Comparison of ENCODE assay signal across 15 cellular contexts in the genomic region with DNA sequence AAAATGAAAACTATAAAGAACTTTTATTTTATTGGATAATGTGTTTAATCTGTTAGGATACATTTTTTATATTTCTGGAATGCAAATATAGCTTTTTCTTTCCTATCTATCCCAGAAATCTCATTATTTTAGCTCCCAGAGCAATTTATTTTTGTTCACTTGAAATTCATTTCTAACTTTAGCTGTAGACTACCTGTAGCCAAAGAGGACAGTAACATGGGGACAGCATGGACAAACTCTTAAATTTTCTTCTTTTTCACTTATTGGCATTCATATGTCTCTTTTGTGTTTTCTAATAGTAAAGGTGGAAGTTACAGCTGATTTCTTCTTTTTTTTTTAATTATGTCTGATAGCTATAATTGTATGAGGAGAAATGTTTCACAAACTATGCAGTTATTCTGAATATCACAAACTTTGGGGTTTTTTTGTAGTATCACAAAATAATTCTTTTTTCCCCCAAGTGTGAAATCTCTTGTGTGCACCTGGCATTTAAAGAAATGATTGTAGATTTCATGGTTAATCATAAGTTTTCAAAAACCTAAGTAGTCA. TPM values are rescaled to one million over a fixed set of nuclear protein-coding genes. Genes with fewer than 3 reads are reported as not detected.
DNase-seq lines count a peak whose midpoint lies in the region; ATAC-seq, FAIRE-seq and TF ChIP-seq lines count a peak whose summit lies in the region.
"Had no signal": no experiment of that assay in that cellular context is flagged by ENCODE, and none has a peak within 500 bp of the region (broad histone marks: within the 10 kb centered on the region; RNA-seq: fewer than 3 reads in every experiment).

No MANE protein-coding gene starts in this region.

- intact Hi-C loops in HCT116 (cut with micrococcal nuclease), result no loop called here

- H2AFZ ChIP-seq in HCT116 (ENCODE audit: low read depth, low read length, poor library complexity, severe bottlenecking) (no peak overlapping the region), mesenchymal stem cell (ENCODE audit: low read depth, low read length) (no peak overlapping the region), neural progenitor cell (replicated peaks) (no peak overlapping the region)

- H2BK15ac ChIP-seq in mesenchymal stem cell (ENCODE audit: low read depth, poor library complexity, severe bottlenecking), result no peak overlapping the region

- peak overlapping the region in 1 of 2 experiments; percentile 2; a peak in 1 of 4 replicates for H3K4me3 ChIP-seq in HCT116 (replicated peaks in 1 of 2; ENCODE audit: low read depth in 1 of 2, low read length in 2 of 2)
- H3K4me3 ChIP-seq in mesenchymal stem cell (ENCODE audit: insufficient read depth in 1 of 2, low read depth in 1 of 2, low read length in 2 of 2), result no peak overlapping the region
- H3K4me3 ChIP-seq in neural progenitor cell, result no peak overlapping the region
- H3K4me3 ChIP-seq: BLaER1 treated with 17β-estradiol and CSF1 and Interleukin-3, amounts not matched to agents 10 nM and 100 nM; mucosa of descending colon had no signal

- no peak overlapping the region for H3K4ac ChIP-seq in mesenchymal stem cell (ENCODE audit: low read depth in 1 of 2, low read length in 2 of 2)

- H2AK5ac ChIP-seq in mesenchymal stem cell (ENCODE audit: low read length, severe bottlenecking), result no peak overlapping the region

- peaks cover 4% of the 10 kb centered on the region for H3K9me3 Mint-ChIP-seq in activated naive CD8-positive, alpha-beta T cell treated with anti-CD3 and anti-CD28 coated beads for 36 hours
- peaks cover 7% of the 10 kb centered on the region for H3K9me3 Mint-ChIP-seq in neural progenitor cell

- no peak overlapping the region for H3K23ac ChIP-seq in mesenchymal stem cell (ENCODE audit: low read length in 2 of 2)

- H3K36me3 Mint-ChIP-seq in activated naive CD8-positive, alpha-beta T cell treated with anti-CD3 and anti-CD28 coated beads for 36 hours, result peaks cover 58% of the 10 kb centered on the region
- peaks cover 20% of the 10 kb centered on the region for H3K36me3 Mint-ChIP-seq in neural progenitor cell

- CTCF ChIA-PET in HCT116 (lab: Charles Lee), result interaction anchor here (3.5 kb wide), 1 partner anchor 10 kb away, joined by 14 read pairs; no protein-coding TSS in a partner anchor

- FAIRE-seq in A204.1 (lab: Jason Lieb, UNC), result peak; percentile 93
- FAIRE-seq: H1 had no signal

- H3K79me1 ChIP-seq in mesenchymal stem cell (replicated peaks; ENCODE audit: low read length, poor library complexity, severe bottlenecking), result peaks cover 3% of the 10 kb centered on the region

- RAD21 ChIA-PET in HCT116 (lab: Charles Lee; ENCODE audit: low non-redundant PET in 1 of 2, low total read pairs in 2 of 2, uncharacterized antibody in 2 of 2, unreplicated experiment in 2 of 2), result interaction anchor here in 1 of 2 experiments (0.6 kb wide), 2 partner anchors 75 to 82 kb away, joined by 3 to 5 read pairs; no protein-coding TSS in a partner anchor

- H3K27me3 ChIP-seq in HCT116 (ENCODE audit: insufficient read depth, low read length) (no peaks in the 10 kb centered on the region), mesenchymal stem cell (ENCODE audit: control insufficient read depth in 1 of 2, insufficient read depth in 1 of 2, low read length in 2 of 2) (no peaks in the 10 kb centered on the region), neural progenitor cell (no peaks in the 10 kb centered on the region)
- H3K27me3 ChIP-seq: BLaER1 treated with 17β-estradiol and CSF1 and Interleukin-3, amounts not matched to agents 10 nM and 100 nM had no signal

- POLR2A ChIA-PET in HCT116 (lab: Charles Lee), result interaction anchor here (0.7 to 9.8 kb wide), 6 partner anchors 10 to 78 kb away, joined by 3 to 132 read pairs (median 4); no protein-coding TSS in a partner anchor

- H4K20me1 ChIP-seq in HCT116 (ENCODE audit: insufficient read depth), result no peaks in the 10 kb centered on the region
- no peaks in the 10 kb centered on the region for H4K20me1 ChIP-seq in neural progenitor cell (ENCODE audit: low read depth)
- H4K20me1 ChIP-seq: BLaER1 treated with 17β-estradiol and CSF1 and Interleukin-3, amounts not matched to agents 10 nM and 100 nM had no signal

- no peak overlapping the region for H2BK120ac ChIP-seq in mesenchymal stem cell (ENCODE audit: low read depth, low read length)

- H3K36me3 ChIP-seq in HCT116 (ENCODE audit: control insufficient read depth in 1 of 2, insufficient read depth in 2 of 2, low read length in 2 of 2) (peaks cover 0 to 37% of the 10 kb centered on the region in 2 experiments; a peak in 2 of 4 replicates), mesenchymal stem cell (ENCODE audit: control insufficient read depth in 1 of 2, insufficient read depth in 2 of 2, low read depth in 1 of 2, low read length in 2 of 2) (peaks cover 2 to 16% of the 10 kb centered on the region in 2 experiments), neural progenitor cell (no peaks in the 10 kb centered on the region)

- TF ChIP-seq CTCF in HCT116 (IDR thresholded peaks at IDR 0.05 in 2 of 3, conservative IDR thresholded peaks at IDR 0.05 in 1 of 3; ENCODE audit: borderline replicate concordance in 1 of 3, insufficient read depth in 1 of 3, low read depth in 2 of 3, low read length in 2 of 3) (no peak), neural progenitor cell (IDR thresholded peaks at IDR 0.05) (no peak)

- no peak overlapping the region for H2BK5ac ChIP-seq in mesenchymal stem cell (ENCODE audit: low read depth, low read length, poor library complexity, severe bottlenecking)

- no peaks in the 10 kb centered on the region for H3K27me3 Mint-ChIP-seq in activated naive CD8-positive, alpha-beta T cell treated with anti-CD3 and anti-CD28 coated beads for 36 hours
- no peaks in the 10 kb centered on the region for H3K27me3 Mint-ChIP-seq in neural progenitor cell (ENCODE audit: insufficient read depth, low read depth)

- no peak overlapping the region for H3K18ac ChIP-seq in mesenchymal stem cell (ENCODE audit: low read depth in 1 of 2, low read length in 2 of 2)

- H3K9me3 ChIP-seq in HCT116 (ENCODE audit: control insufficient read depth in 1 of 2, insufficient read depth in 1 of 2, low read depth in 1 of 2, low read length in 2 of 2) (no peaks in the 10 kb centered on the region; a peak in 1 of 4 replicates), mesenchymal stem cell (ENCODE audit: control insufficient read depth, low read length) (no peaks in the 10 kb centered on the region), neural progenitor cell (ENCODE audit: low read depth) (no peaks in the 10 kb centered on the region)

- H3K4me1 ChIP-seq in HCT116 (ENCODE audit: control insufficient read depth in 1 of 2, insufficient read depth in 2 of 2, low read length in 2 of 2), result peaks cover 54 to 70% of the 10 kb centered on the region in 2 experiments
- peaks cover 7% of the 10 kb centered on the region for H3K4me1 ChIP-seq in mesenchymal stem cell (ENCODE audit: control insufficient read depth, insufficient read depth, low read depth, low read length)
- H3K4me1 ChIP-seq in neural progenitor cell, result peaks cover 10% of the 10 kb centered on the region

- no peak for TF ChIP-seq RAD21 in HCT116 (IDR thresholded peaks at IDR 0.05; ENCODE audit: low read depth)

- no peaks in the 10 kb centered on the region for H3K9me2 ChIP-seq in HCT116 (ENCODE audit: insufficient read depth)

- peak overlapping the region; percentile 66 for H3K9ac ChIP-seq in HCT116 (ENCODE audit: low read length)
- H3K9ac ChIP-seq in mesenchymal stem cell (ENCODE audit: low read length), result peak overlapping the region; percentile 82
- no peak overlapping the region for H3K9ac ChIP-seq in neural progenitor cell

- peak overlapping the region; percentile 98 for H3K27ac Mint-ChIP-seq in activated naive CD8-positive, alpha-beta T cell treated with anti-CD3 and anti-CD28 coated beads for 36 hours
- H3K27ac Mint-ChIP-seq in neural progenitor cell, result no peak overlapping the region

- DNase-seq in HCT116 (ENCODE audit: low read depth, low spot score), result no peak
- no peak for DNase-seq in activated naive CD8-positive, alpha-beta T cell treated with anti-CD3 and anti-CD28 coated beads for 36 hours
- DNase-seq in mesenchymal stem cell, result no peak
- DNase-seq in NCI-H128 (lab: John Stamatoyannopoulos, UW; ENCODE audit: unreplicated experiment), result no peak
- no peak for DNase-seq in neural progenitor cell (ENCODE audit: low spot score)
- no peak for DNase-seq in NCI-H1694 treated with DMSO at 0.1 percent for 48 hours (lab: John Stamatoyannopoulos, UW)
- DNase-seq in HPDE6-E6E7 (ENCODE audit: extremely low spot score), result no peak
- DNase-seq: activated CD8-positive, alpha-beta memory T cell treated with anti-CD3 and anti-CD28 coated beads, Interleukin-2, amount 50 U/mL, for 48 hours; cerebellar nuclear complex; mucosa of descending colon; NCI-H1048; NCI-H345 had no signal

- H3K27ac ChIP-seq in HCT116 (ENCODE audit: low read depth, low read length) (peak overlapping the region; percentile 84), mesenchymal stem cell (ENCODE audit: low read length, poor library complexity, severe bottlenecking) (peak overlapping the region; percentile 91), neural progenitor cell (no peak overlapping the region)

- TF ChIP-seq POLR2A in HCT116 (IDR thresholded peaks at IDR 0.05; ENCODE audit: borderline replicate concordance, extremely low read depth, insufficient read depth, insufficient read length), result no peak

- ATAC-seq in HCT116, result no peak
- ATAC-seq: mucosa of descending colon had no signal

- no peak overlapping the region for H4K91ac ChIP-seq in mesenchymal stem cell (ENCODE audit: low read length)

- H3K14ac ChIP-seq in mesenchymal stem cell (ENCODE audit: low read length in 2 of 2), result no peak overlapping the region

- H4K8ac ChIP-seq in mesenchymal stem cell (ENCODE audit: low read length), result no peak overlapping the region

- H3K4me2 ChIP-seq in HCT116 (ENCODE audit: low read length) (peak overlapping the region; percentile 60), mesenchymal stem cell (ENCODE audit: low read length, poor library complexity, severe bottlenecking) (no peak overlapping the region), neural progenitor cell (no peak overlapping the region)

- BruUV-seq in HCT116 (replicated peaks; lab: Mats Ljungman, UMichigan), result TSS peak; percentile 32

- peak overlapping the region; percentile 61 for H3K4me3 Mint-ChIP-seq in activated naive CD8-positive, alpha-beta T cell treated with anti-CD3 and anti-CD28 coated beads for 36 hours
- no peak overlapping the region for H3K4me3 Mint-ChIP-seq in neural progenitor cell

- H3K79me2 ChIP-seq in HCT116 (ENCODE audit: insufficient read depth, low read length), result peaks cover 42% of the 10 kb centered on the region
- H3K79me2 ChIP-seq in neural progenitor cell (ENCODE audit: low read depth), result no peaks in the 10 kb centered on the region

- no peak overlapping the region for H2BK12ac ChIP-seq in mesenchymal stem cell (ENCODE audit: low read length in 2 of 2)

- no peaks in the 10 kb centered on the region for H3F3A ChIP-seq in neural progenitor cell (ENCODE audit: low read depth)

- H3K4me1 Mint-ChIP-seq in activated naive CD8-positive, alpha-beta T cell treated with anti-CD3 and anti-CD28 coated beads for 36 hours, result peaks cover 42% of the 10 kb centered on the region
- peaks cover 13% of the 10 kb centered on the region for H3K4me1 Mint-ChIP-seq in neural progenitor cell

RNA-seq across cellular contexts. Expression of gene VMP1, which starts 55.4 kb away (rescaled TPM):
- total RNA-seq in HCT116 (2021; ENCODE audit: unreplicated experiment) (366 TPM), neural progenitor cell (ENCODE audit: low replicate concordance) (62.1 and 64.8 TPM in 2 replicates)
- 92.7 and 130 TPM in 2 replicates for polyA plus RNA-seq in HCT116 (2012)
- 100 to 1,000 TPM; 137 to 143 TPM for total RNA-seq in activated naive CD8-positive, alpha-beta T cell treated with anti-CD3 and anti-CD28 coated beads for 36 hours
- 116 TPM for polyA plus RNA-seq in mesenchymal stem cell (2013, experiment 1 of 2)
- 116 TPM for polyA plus RNA-seq in mesenchymal stem cell (2013, experiment 2 of 2)

RNA-seq across cellular contexts. Expression of gene PTRH2, which starts 55.7 kb away (rescaled TPM):
- total RNA-seq in HCT116 (2021; ENCODE audit: unreplicated experiment), result 59.6 TPM
- polyA plus RNA-seq in HCT116 (2012), result 66.3 and 70.0 TPM in 2 replicates
- 10 to 100 TPM; 52.7 to 55.2 TPM for total RNA-seq in activated naive CD8-positive, alpha-beta T cell treated with anti-CD3 and anti-CD28 coated beads for 36 hours
- 31.8 TPM for polyA plus RNA-seq in mesenchymal stem cell (2013, experiment 1 of 2)
- polyA plus RNA-seq in mesenchymal stem cell (2013, experiment 2 of 2), result 32.0 TPM
- total RNA-seq in neural progenitor cell (ENCODE audit: low replicate concordance), result 15.3 and 17.6 TPM in 2 replicates
